ENCODE assay signal across 8 cellular contexts in the genomic region with DNA sequence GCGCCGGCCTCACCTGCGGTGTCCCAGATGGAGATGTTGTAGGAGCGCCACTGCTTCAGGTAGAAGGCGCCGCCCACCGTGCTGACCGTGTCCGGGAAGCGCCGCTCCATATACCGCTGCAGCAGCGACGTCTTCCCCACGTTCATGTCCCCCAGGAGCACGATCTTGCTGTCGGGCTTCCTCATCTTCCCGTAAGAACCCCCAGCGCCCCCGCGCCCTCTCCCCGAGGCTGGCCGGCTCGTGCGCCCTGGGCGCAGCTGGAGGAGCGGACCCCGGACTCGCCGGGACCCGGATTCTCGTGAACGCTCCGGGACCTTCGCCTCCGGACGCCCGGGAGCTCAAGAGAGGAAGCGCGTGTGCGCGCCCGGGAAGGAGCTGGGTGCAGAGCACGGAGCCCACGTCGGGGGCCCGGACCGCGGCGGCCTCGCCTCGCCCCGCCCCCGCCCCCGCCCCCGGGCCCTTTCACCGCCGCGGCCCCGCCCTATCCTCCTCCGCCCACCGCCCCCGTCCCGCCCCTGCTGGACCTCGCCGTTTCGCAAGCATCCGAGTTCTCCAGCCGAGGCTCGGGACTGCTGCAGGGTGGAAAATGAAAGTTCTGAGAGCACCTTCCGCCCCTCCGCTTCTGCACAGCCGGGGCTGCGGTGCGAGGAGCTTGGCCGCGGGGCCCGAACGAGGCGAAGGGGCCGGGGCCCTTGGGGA. TPM values are rescaled to one million over a fixed set of nuclear protein-coding genes. Genes with fewer than 3 reads are reported as not detected.
A peak's percentile ranks its signal among the peaks of the same experiment; 100 is the strongest.
DNase-seq lines count a peak whose midpoint lies in the region; ATAC-seq, FAIRE-seq and TF ChIP-seq lines count a peak whose summit lies in the region.

RAB20 (minus strand) TSS at position 388 of the 699 bp plus-strand sequence; CDS start at position 185, 203 bp downstream.

- peak within 1 kb of the TSS; percentile 79 for H3K4me3 ChIP-seq in WI38 (ENCODE audit: low read depth, low read length)
- peak within 1 kb of the TSS; percentile 86 to 97 for H3K4me3 ChIP-seq in kidney (ENCODE audit: low read length in 2 of 2)

- H3K27ac ChIP-seq in caudate nucleus (ENCODE audit: low read depth, low read length) (peak within 1 kb of the TSS; percentile 77), kidney (ENCODE audit: low read depth in 2 of 2, low read length in 2 of 2) (peak within 1 kb of the TSS; percentile 97 to 98)

- DNase-seq in NCI-H1105 treated with DMSO at 0.1 percent for 48 hours (lab: John Stamatoyannopoulos, UW) (peak; percentile 72), caudate nucleus (lab: John Stamatoyannopoulos, UW) (peak in 42 of 61 donors; percentile 6 to 68 (median 37)), kidney (peak; percentile 97), NCI-H446 treated with DMSO at 0.1 percent for 48 hours (lab: John Stamatoyannopoulos, UW) (no peak)
- peak; percentile 22 to 41 for DNase-seq in stimulated activated CD4-positive, alpha-beta T cell treated with anti-CD3 and anti-CD28 coated beads, Interleukin-15, amount 100 ng/mL, for 1 hour (ENCODE audit: low read depth in 1 of 2, low spot score in 1 of 2)

- peak within 1 kb of the TSS; percentile 94 to 99 for H3K9ac ChIP-seq in kidney (ENCODE audit: low read length in 2 of 2)

- no peak for TF ChIP-seq CTCF in WI38 (IDR thresholded peaks at IDR 0.05; ENCODE audit: low read depth, low read length)
- TF ChIP-seq CTCF in kidney (IDR thresholded peaks at IDR 0.05; ENCODE audit: borderline replicate concordance, extremely low read depth, insufficient read depth), result no peak

- peak; percentile 72 for ATAC-seq in HG02588 (IDR thresholded peaks at IDR 0.05; ENCODE audit: unreplicated experiment)

- TF ChIP-seq POLR2A in GM15510 (IDR thresholded peaks at IDR 0.05; ENCODE audit: borderline replicate concordance, extremely low read depth, insufficient read length), result peak; percentile 46

- peaks cover 3 to 8% of the 10 kb centered on the region in 2 donors for H3K36me3 ChIP-seq in kidney (ENCODE audit: control insufficient read depth in 1 of 2, insufficient read depth in 2 of 2, low read length in 2 of 2)

- intact Hi-C loops in kidney (cut with DNase I), result no loop called here

- no peak for FAIRE-seq in kidney (lab: Jason Lieb, UNC)

- H3K9me3 ChIP-seq in kidney (ENCODE audit: control insufficient read depth in 1 of 2, low read length in 2 of 2), result no peaks in the 10 kb centered on the region

- H3K4me1 ChIP-seq in kidney (ENCODE audit: control insufficient read depth in 1 of 2, insufficient read depth in 1 of 2, low read depth in 1 of 2, low read length in 2 of 2), result peaks cover 8 to 13% of the 10 kb centered on the region in 2 donors

RNA-seq across cellular contexts. Expression of gene RAB20, which starts in this region (rescaled TPM):
- total RNA-seq in kidney, result 33.6 TPM
- polyA plus RNA-seq in kidney (ENCODE audit: insufficient read depth, low read depth, low replicate concordance), result 47.7 TPM
